ENCODE assay signal across 9 cellular contexts in genomic region chr17:17675925-17676534, GRCh38. TPM values are rescaled to one million over a fixed set of nuclear protein-coding genes. Genes with fewer than 3 reads are reported as not detected.
A peak's percentile ranks its signal among the peaks of the same experiment; 100 is the strongest.
DNase-seq lines count a peak whose midpoint lies in the region; ATAC-seq and TF ChIP-seq lines count a peak whose summit lies in the region.
"Had no signal": no experiment of that assay in that cellular context is flagged by ENCODE, and none has a peak within 500 bp of the region (broad histone marks: within the 10 kb centered on the region; RNA-seq: fewer than 3 reads in every experiment).

No MANE protein-coding gene starts in this region.

- no peak overlapping the region for H3K9ac ChIP-seq in colonic mucosa (ENCODE audit: low read depth in 2 of 2, low read length in 2 of 2)
- H3K9ac ChIP-seq in smooth muscle cell (ENCODE audit: low read depth): no peak overlapping the region

- intact Hi-C loops in colonic mucosa (cut with DNase I): no loop called here

- H3K4me3 ChIP-seq in colonic mucosa: no peak overlapping the region
- H3K4me3 ChIP-seq in smooth muscle cell: no peak overlapping the region

- CTCF ChIA-PET in activated CD4-positive, alpha-beta T cell treated with anti-CD3 and anti-CD28 coated beads, Interleukin-2, amount 10 ng/mL, durations not matched to agents 7 days and 5 days (lab: Charles Lee): no interaction called here

- peaks cover 42% of the 10 kb centered on the region for H3K4me1 Mint-ChIP-seq in activated CD4-positive, alpha-beta T cell treated with anti-CD3 and anti-CD28 coated beads, Interleukin-2, amount 10 ng/mL, durations not matched to agents 7 days and 5 days

- peak overlapping the region; percentile 37 for H3K27ac Mint-ChIP-seq in activated CD4-positive, alpha-beta T cell treated with anti-CD3 and anti-CD28 coated beads, Interleukin-2, amount 10 ng/mL, durations not matched to agents 7 days and 5 days

- H3K79me2 ChIP-seq in smooth muscle cell (ENCODE audit: low read depth): no peaks in the 10 kb centered on the region

- H4K20me1 ChIP-seq in smooth muscle cell (ENCODE audit: low read depth): no peaks in the 10 kb centered on the region

- peak overlapping the region; percentile 20 for H3K4me2 ChIP-seq in smooth muscle cell

- H3K27me3 Mint-ChIP-seq in activated CD4-positive, alpha-beta T cell treated with anti-CD3 and anti-CD28 coated beads, Interleukin-2, amount 10 ng/mL, durations not matched to agents 7 days and 5 days: peaks cover 24% of the 10 kb centered on the region

- H3K9me3 ChIP-seq in colonic mucosa: no peaks in the 10 kb centered on the region
- no peaks in the 10 kb centered on the region for H3K9me3 ChIP-seq in smooth muscle cell (replicated peaks; ENCODE audit: low read depth)

- no peak overlapping the region for H2AFZ ChIP-seq in smooth muscle cell (ENCODE audit: low read depth)

- H3F3A ChIP-seq in smooth muscle cell (ENCODE audit: low read depth): peaks cover 18% of the 10 kb centered on the region

- H3K4me3 Mint-ChIP-seq in activated CD4-positive, alpha-beta T cell treated with anti-CD3 and anti-CD28 coated beads, Interleukin-2, amount 10 ng/mL, durations not matched to agents 7 days and 5 days: no peak overlapping the region

- no peaks in the 10 kb centered on the region for H3K36me3 Mint-ChIP-seq in activated CD4-positive, alpha-beta T cell treated with anti-CD3 and anti-CD28 coated beads, Interleukin-2, amount 10 ng/mL, durations not matched to agents 7 days and 5 days (ENCODE audit: low read depth)

- H3K27ac ChIP-seq in colonic mucosa: no peak overlapping the region
- H3K27ac ChIP-seq in smooth muscle cell (ENCODE audit: low read depth): peak overlapping the region; percentile 64

- peak; percentile 45 for DNase-seq in activated CD4-positive, alpha-beta T cell treated with anti-CD3 and anti-CD28 coated beads, Interleukin-2, amount 10 ng/mL, durations not matched to agents 7 days and 5 days
- no peak for DNase-seq in activated CD4-positive, alpha-beta T cell treated with anti-CD3 and anti-CD28 coated beads, Interleukin-2, amount 50 U/mL, for 4 hours
- DNase-seq in NCI-H510A treated with DMSO at 0.1 percent for 48 hours (lab: John Stamatoyannopoulos, UW) (peak; percentile 76), colonic mucosa (peak; percentile 21), smooth muscle cell (lab: John Stamatoyannopoulos, UW; ENCODE audit: unreplicated experiment) (no peak), C1 segment of cervical spinal cord (lab: John Stamatoyannopoulos, UW) (no peak)
- DNase-seq: NCI-H446 had no signal

- no peak for TF ChIP-seq CTCF in colonic mucosa (IDR thresholded peaks at IDR 0.05)
- no peak for TF ChIP-seq CTCF in smooth muscle cell (IDR thresholded peaks at IDR 0.05; ENCODE audit: borderline replicate concordance, insufficient read depth, poor library complexity, severe bottlenecking)

- POLR2A ChIA-PET in activated CD4-positive, alpha-beta T cell treated with anti-CD3 and anti-CD28 coated beads, Interleukin-2, amount 10 ng/mL, durations not matched to agents 7 days and 5 days (lab: Charles Lee): no interaction called here

- 26% methylated on average over 11 of the region's 11 CpGs for WGBS in smooth muscle cell (ENCODE audit: low lambda C conversion rate)

- no peaks in the 10 kb centered on the region for H3K9me3 Mint-ChIP-seq in activated CD4-positive, alpha-beta T cell treated with anti-CD3 and anti-CD28 coated beads, Interleukin-2, amount 10 ng/mL, durations not matched to agents 7 days and 5 days

- H3K27me3 ChIP-seq in colonic mucosa (no peaks in the 10 kb centered on the region), smooth muscle cell (ENCODE audit: low read depth) (no peaks in the 10 kb centered on the region)

- H3K4me1 ChIP-seq in colonic mucosa (no peaks in the 10 kb centered on the region), smooth muscle cell (ENCODE audit: low read depth) (peaks cover 4% of the 10 kb centered on the region)

- ATAC-seq in HG02970 (IDR thresholded peaks at IDR 0.05; ENCODE audit: low FRiP score, unreplicated experiment) (no peak), HG03432 (IDR thresholded peaks at IDR 0.05; ENCODE audit: unreplicated experiment) (no peak)

- no peaks in the 10 kb centered on the region for H3K36me3 ChIP-seq in colonic mucosa
- no peaks in the 10 kb centered on the region for H3K36me3 ChIP-seq in smooth muscle cell (ENCODE audit: low read depth)

RNA-seq across cellular contexts. Expression of gene RAI1, which starts 5.2 kb away (rescaled TPM):
- total RNA-seq in activated CD4-positive, alpha-beta T cell treated with anti-CD3 and anti-CD28 coated beads, Interleukin-2, amount 10 ng/mL, durations not matched to agents 7 days and 5 days: 10 to 100 TPM; 18.1 to 18.5 TPM
- 10 to 100 TPM; 21.8 to 24.5 TPM for total RNA-seq in colonic mucosa
- total RNA-seq in smooth muscle cell: 11.1 and 12.2 TPM in 2 replicates
- 17.6 and 19.2 TPM in 2 replicates for polyA plus RNA-seq in smooth muscle cell

Comparison
In these comparisons a context has a peak if more than half of its experiments do, and no peak if none do; other contexts are left out.
1. DNase-seq: peak in activated CD4-positive, alpha-beta T cell treated with anti-CD3 and anti-CD28 coated beads, Interleukin-2, amount 10 ng/mL, durations not matched to agents 7 days and 5 days (single experiment), NCI-H510A treated with DMSO at 0.1 percent for 48 hours (single experiment) and colonic mucosa (single experiment); none in activated CD4-positive, alpha-beta T cell treated with anti-CD3 and anti-CD28 coated beads, Interleukin-2, amount 50 U/mL, for 4 hours (0 of 2), smooth muscle cell (single experiment) and C1 segment of cervical spinal cord (0 of 14).